Comparison of ENCODE assay signal across 19 cellular contexts in genomic region chr12:86496595-86496994, GRCh38.
"Had no signal": no experiment of that assay in that cellular context is flagged by ENCODE, and none has a peak within 500 bp of the region (broad histone marks: within the 10 kb centered on the region; RNA-seq: fewer than 3 reads in every experiment).

No MANE protein-coding gene starts in this region.

- H3K36me3 ChIP-seq: neutrophil, stomach, uterus had no signal

- H3K9me3 ChIP-seq: neutrophil had no signal

- H3K27me3 ChIP-seq: dorsolateral prefrontal cortex, neutrophil, stomach, uterus had no signal

- ATAC-seq: activated CD4-positive, alpha-beta T cell treated with anti-CD3 and anti-CD28 coated beads for 36 hours; activated T-cell treated with anti-CD3 and anti-CD28 coated beads, Interleukin-2, amount 50 U/mL, for 72 hours; esophagus mucosa; left cardiac atrium; naive thymus-derived CD4-positive, alpha-beta T cell had no signal

- DNase-seq: activated CD4-positive, alpha-beta memory T cell treated with anti-CD3 and anti-CD28 coated beads, Interleukin-2, amount 10 ng/mL, durations not matched to agents 7 days and 5 days; activated CD4-positive, alpha-beta T cell treated with anti-CD3 and anti-CD28 coated beads for 36 hours; activated CD8-positive, alpha-beta memory T cell treated with anti-CD3 and anti-CD28 coated beads, Interleukin-2, amount 50 U/mL, for 4 hours; activated gamma-delta T cell treated with Interleukin-2 at 50 U/mL for 16 hours; activated naive CD8-positive, alpha-beta T cell treated with anti-CD3 and anti-CD28 coated beads, Interleukin-2, amount 10 ng/mL, durations not matched to agents 7 days and 5 days; activated T-cell treated with anti-CD3 and anti-CD28 coated beads, Interleukin-2, amount 50 U/mL, for 72 hours; anterior cingulate cortex; dorsolateral prefrontal cortex; immature natural killer cell; left cardiac atrium; midbrain; naive thymus-derived CD4-positive, alpha-beta T cell; retina; stomach; uterus had no signal

- H3K4me3 ChIP-seq: dorsolateral prefrontal cortex, lung, skin epidermis, stomach, uterus had no signal

- H3K27ac ChIP-seq: dorsolateral prefrontal cortex, neutrophil, skin epidermis, stomach, uterus had no signal

- H3K4me1 ChIP-seq: stomach, uterus had no signal
